ENCODE assay signal across 8 cellular contexts in genomic region chr1:211469938-211470529, GRCh38. TPM values are rescaled to one million over a fixed set of nuclear protein-coding genes. Genes with fewer than 3 reads are reported as not detected.
DNase-seq lines count a peak whose midpoint lies in the region; ATAC-seq, FAIRE-seq and TF ChIP-seq lines count a peak whose summit lies in the region.

No MANE protein-coding gene starts in this region.

- H3K27me3 ChIP-seq in MM.1S (replicated peaks; ENCODE audit: insufficient read depth, low read length) = no peaks in the 10 kb centered on the region
- H3K27me3 ChIP-seq in SK-N-SH (ENCODE audit: insufficient read depth) = 0 out of 2 replicates have a peak, but pooled peaks cover 8% of the 10 kb centered on the region
- no peaks in the 10 kb centered on the region; a peak in 1 of 5 replicates for H3K27me3 ChIP-seq in K562 (ENCODE audit: control insufficient read depth in 2 of 2, insufficient read depth in 2 of 2, low read length in 2 of 2)
- no peaks in the 10 kb centered on the region for H3K27me3 ChIP-seq in skeletal muscle tissue (ENCODE audit: control insufficient read depth in 3 of 3, insufficient read depth in 3 of 3, low read length in 3 of 3)

- TF ChIP-seq POLR2A in K562 (conservative IDR thresholded peaks at IDR 0.05) (no peak), GM18505 (IDR thresholded peaks at IDR 0.05; ENCODE audit: borderline replicate concordance, extremely low read depth, insufficient read depth, insufficient read length) (no peak)

- TF ChIP-seq RAD21 in SK-N-SH (IDR thresholded peaks at IDR 0.05; ENCODE audit: low read length) (peak; percentile 76), K562 (CRISPR knock-in tag; conservative IDR thresholded peaks at IDR 0.05 in 1 of 2, IDR thresholded peaks at IDR 0.05 in 1 of 2) (peak; percentile 44 to 80; a peak in 3 of 4 replicates)

- no peak overlapping the region for H3K27ac ChIP-seq in MM.1S (ENCODE audit: low read length)
- H3K27ac ChIP-seq in SK-N-SH (ENCODE audit: low read depth in 2 of 2, low read length in 1 of 2) = no peak overlapping the region
- H3K27ac ChIP-seq in K562 (ENCODE audit: extremely low read depth, low read depth, low read length) = no peak overlapping the region
- H3K27ac ChIP-seq in skeletal muscle tissue (ENCODE audit: low read depth, low read length) = no peak overlapping the region

- BruUV-seq in K562 (replicated peaks; lab: Mats Ljungman, UMichigan) = no TSS peak

- TF ChIP-seq EP300 in SK-N-SH (IDR thresholded peaks at IDR 0.05; ENCODE audit: borderline replicate concordance in 1 of 2, low read depth in 1 of 2, low read length in 1 of 2) (no peak), K562 (IDR thresholded peaks at IDR 0.05; ENCODE audit: low read length) (no peak)

- H4K20me1 ChIP-seq in MM.1S (ENCODE audit: insufficient read depth, low read length) (no peaks in the 10 kb centered on the region), SK-N-SH (ENCODE audit: insufficient read depth) (no peaks in the 10 kb centered on the region), K562 (replicated peaks; ENCODE audit: control insufficient read depth, insufficient read depth, low read length) (no peaks in the 10 kb centered on the region)

- peak; percentile 73 for TF ChIP-seq CTCF in GM10248 (IDR thresholded peaks at IDR 0.05; ENCODE audit: control extremely low read depth, extremely low read depth, low read depth, missing control alignments)
- peak; percentile 98 for TF ChIP-seq CTCF in MM.1S (IDR thresholded peaks at IDR 0.05; ENCODE audit: low read length)
- TF ChIP-seq CTCF in SK-N-SH (IDR thresholded peaks at IDR 0.05) = peak; percentile 90
- TF ChIP-seq CTCF in K562 (IDR thresholded peaks at IDR 0.05 in 2 of 3, conservative IDR thresholded peaks at IDR 0.05 in 1 of 3; ENCODE audit: insufficient read depth in 2 of 3, low read depth in 1 of 3, low read length in 3 of 3) = peak; percentile 89 to 97 (median 92)

- H3K9me3 ChIP-seq in MM.1S (replicated peaks; ENCODE audit: insufficient read depth, low read length) (no peaks in the 10 kb centered on the region), SK-N-SH (no peaks in the 10 kb centered on the region), K562 (replicated peaks; ENCODE audit: control insufficient read depth, insufficient read depth, low read depth, low read length) (no peaks in the 10 kb centered on the region), skeletal muscle tissue (ENCODE audit: control insufficient read depth in 3 of 3, low read length in 3 of 3) (no peaks in the 10 kb centered on the region)

- H3K9me1 ChIP-seq in K562 (ENCODE audit: control insufficient read depth, insufficient read depth, low read length) = no peaks in the 10 kb centered on the region

- POLR2A ChIA-PET in GM10248 (lab: Yijun Ruan, JAX) = no interaction called here
- POLR2A ChIA-PET in SK-N-SH (lab: Yijun Ruan, JAX) = interaction anchor here (1.0 kb wide), 1 partner anchor 43 kb away, joined by 3 read pairs; no protein-coding TSS in a partner anchor
- POLR2A ChIA-PET in K562 (lab: Yijun Ruan, JAX) = interaction anchor here (0.8 to 1.2 kb wide), 4 partner anchors 88 to 203 kb away, joined by 3 read pairs; no protein-coding TSS in a partner anchor

- H3K9me2 ChIP-seq in MM.1S (replicated peaks; ENCODE audit: insufficient read depth, low read length) (no peaks in the 10 kb centered on the region), SK-N-SH (no peaks in the 10 kb centered on the region)

- H3K4me1 ChIP-seq in MM.1S (ENCODE audit: low read length) (peaks cover 10% of the 10 kb centered on the region; the same call in 1 of the 2 replicates), SK-N-SH (ENCODE audit: control insufficient read depth in 1 of 2, insufficient read depth in 2 of 2, low read depth in 1 of 2, low read length in 1 of 2) (peaks cover 0 to 12% of the 10 kb centered on the region in 2 experiments; a peak in 2 of 4 replicates), K562 (replicated peaks in 1 of 2; ENCODE audit: control insufficient read depth in 2 of 2, insufficient read depth in 2 of 2, low read length in 2 of 2) (peaks cover 0 to 5% of the 10 kb centered on the region in 2 experiments; a peak in 2 of 5 replicates), skeletal muscle tissue (ENCODE audit: control insufficient read depth in 3 of 3, insufficient read depth in 3 of 3, low read length in 3 of 3) (peaks cover 9 to 10% (median 9%) of the 10 kb centered on the region in 3 donors)

- in situ Hi-C loops in K562 (cut with MboI) = loop anchor here (5.0 kb wide), 2 partner anchors 148 to 182 kb away; no protein-coding TSS in a partner anchor

- H3K36me3 ChIP-seq in MM.1S (replicated peaks; ENCODE audit: insufficient read depth, low read length) = no peaks in the 10 kb centered on the region
- no peaks in the 10 kb centered on the region for H3K36me3 ChIP-seq in SK-N-SH (replicated peaks in 1 of 2; ENCODE audit: control insufficient read depth in 1 of 2, insufficient read depth in 2 of 2, low read length in 1 of 2)
- no peaks in the 10 kb centered on the region for H3K36me3 ChIP-seq in K562 (ENCODE audit: control insufficient read depth, insufficient read depth, low read length)
- H3K36me3 ChIP-seq in skeletal muscle tissue (ENCODE audit: control insufficient read depth in 3 of 3, insufficient read depth in 3 of 3, low read length in 3 of 3) = no peaks in the 10 kb centered on the region

- intact Hi-C loops in K562 (cut with micrococcal nuclease) = loop anchor here (1.0 to 10.0 kb wide), 5 partner anchors 44 to 1025 kb away; partner anchors contain the start of gene KCNH1

- ATAC-seq in K562 (peak; percentile 99), GM18505 (IDR thresholded peaks at IDR 0.05; ENCODE audit: unreplicated experiment) (no peak)

- H3K4me2 ChIP-seq in MM.1S (ENCODE audit: low read depth, low read length) (peak overlapping the region; percentile 38), SK-N-SH (peak overlapping the region; percentile 16; the same call in 1 of the 2 replicates), K562 (ENCODE audit: insufficient read depth, low read length) (peak overlapping the region; percentile 51)

- WGBS in SK-N-SH (ENCODE audit: low lambda C conversion rate) = 19% methylated on average over 8 of the region's 13 CpGs
- 1% methylated on average over 13 of the region's 13 CpGs for WGBS in K562 (ENCODE audit: insufficient coverage, low coverage, missing lambda C conversion rate)

- peak; percentile 89 for FAIRE-seq in K562 (lab: Jason Lieb, UNC)

- H3K4me3 ChIP-seq in MM.1S (ENCODE audit: low read length) (peak overlapping the region; percentile 10), SK-N-SH (ENCODE audit: low read depth in 2 of 2, low read length in 1 of 2) (peak overlapping the region in 1 of 2 experiments; percentile 22; a peak in 1 of 4 replicates), K562 (no peak overlapping the region), skeletal muscle tissue (ENCODE audit: low read length in 3 of 3) (peak overlapping the region in 2 of 3 donors; percentile 9 to 41)

- H2AFZ ChIP-seq in MM.1S (ENCODE audit: low read length) (peak overlapping the region; percentile 62), SK-N-SH (ENCODE audit: low read depth) (no peak overlapping the region; the same call in 1 of the 2 replicates), K562 (ENCODE audit: low read depth, low read length) (peak overlapping the region; percentile 69)

- H3K79me2 ChIP-seq in MM.1S (ENCODE audit: low read length) (no peaks in the 10 kb centered on the region), SK-N-SH (ENCODE audit: insufficient read depth) (no peaks in the 10 kb centered on the region), K562 (ENCODE audit: control insufficient read depth, insufficient read depth, low read length) (no peaks in the 10 kb centered on the region)

- CTCF ChIA-PET in GM10248 (lab: Yijun Ruan, JAX) = interaction anchor here (0.8 to 4.3 kb wide), 25 partner anchors 8 to 884 kb away, joined by 3 to 56 read pairs (median 5); no protein-coding TSS in a partner anchor
- CTCF ChIA-PET in SK-N-SH (lab: Yijun Ruan, JAX) = interaction anchor here (0.6 to 6.1 kb wide), 52 partner anchors 13 to 1109 kb away, joined by 3 to 181 read pairs (median 5); partner anchors contain the start of genes RD3 and TRAF5
- CTCF ChIA-PET in K562 (lab: Yijun Ruan, JAX; ENCODE audit: low intra/inter-chr PET ratio) = interaction anchor here (2.1 kb wide), 1 partner anchor 185 kb away, joined by 15 read pairs; no protein-coding TSS in a partner anchor

- H3K9ac ChIP-seq in MM.1S (ENCODE audit: low read length) = no peak overlapping the region
- H3K9ac ChIP-seq in SK-N-SH = no peak overlapping the region
- H3K9ac ChIP-seq in K562 (ENCODE audit: insufficient read depth in 1 of 2, low read depth in 2 of 2, low read length in 2 of 2) = peak overlapping the region in 1 of 2 experiments; percentile 26; a peak in 1 of 4 replicates
- no peak overlapping the region for H3K9ac ChIP-seq in skeletal muscle tissue (ENCODE audit: low read depth in 1 of 3, low read length in 3 of 3)

- H3F3A ChIP-seq in MM.1S (ENCODE audit: insufficient read depth, low read length) (0 out of 2 replicates have a peak, but pooled peaks cover 2% of the 10 kb centered on the region), SK-N-SH (replicated peaks; ENCODE audit: insufficient read depth) (no peaks in the 10 kb centered on the region)

- DNase-seq in GM10248 (ENCODE audit: extremely low spot score) = peak; percentile 53
- DNase-seq in MM.1S = peak; percentile 80
- peak; percentile 83 for DNase-seq in SK-N-SH
- DNase-seq in K562 (ENCODE audit: extremely low read depth in 1 of 4, low spot score in 3 of 4) = peak; percentile 75 to 88 (median 78)
- DNase-seq in iPS-NIHi11 (ENCODE audit: low spot score) = peak; percentile 86
- no peak for DNase-seq in KG1 (lab: John Stamatoyannopoulos, UW)

RNA-seq across cellular contexts. Expression of gene RD3, which starts 21.9 kb away (rescaled TPM):
- polyA plus RNA-seq in SK-N-SH (2012; rRNA removed) = 0.08 and 0.24 TPM in 2 replicates
- polyA plus RNA-seq in SK-N-SH (2012; cell fraction: cytosol; rRNA removed) = 0.17 and 0.45 TPM in 2 replicates
- 0.17 and 0.33 TPM in 2 replicates for polyA plus RNA-seq in SK-N-SH (2012; cell fraction: nucleus; rRNA removed)
- not detected in 2 replicates for total RNA-seq in K562 (2011; cell fraction: chromatin; rRNA removed; ENCODE audit: low replicate concordance)
- not detected in 2 replicates for total RNA-seq in K562 (2011; cell fraction: nucleolus; rRNA removed)
- not detected in 2 replicates for total RNA-seq in K562 (2011; cell fraction: nucleoplasm; rRNA removed)
- not detected in 2 replicates for total RNA-seq in K562 (2014; rRNA removed)
- total RNA-seq in K562 (2014; rRNA removed; fragmentation: Illumina TruSeq; extraction: Trizol) = not detected in 2 replicates
- total RNA-seq in K562 (2015; rRNA removed; fragmentation: Illumina TruSeq; extraction: Trizol) = not detected in 2 replicates
- total RNA-seq in K562 (2021) = not detected in 2 replicates
- polyA plus RNA-seq in K562 (2011; rRNA removed) = not detected in 2 replicates
- not detected in 2 replicates for polyA plus RNA-seq in K562 (2011; cell fraction: cytosol; rRNA removed)
- not detected in 2 replicates for polyA plus RNA-seq in K562 (2011; cell fraction: nucleus; rRNA removed)
- polyA plus RNA-seq in K562 (2012) = not detected in 2 replicates
- polyA plus RNA-seq in K562 (2014; fragmentation: Illumina TruSeq; extraction: Trizol) = not detected in 2 replicates
- polyA plus RNA-seq in K562 (2014; fragmentation: Nextera tagmentation; extraction: Ambion mirVana) = not detected
- polyA plus RNA-seq in K562 (2014; rRNA removed) = not detected in 2 replicates
- not detected in 2 replicates for polyA minus RNA-seq in K562 (2011; rRNA and poly(A)+ RNA removed)
- not detected in 2 replicates for polyA minus RNA-seq in K562 (2011; cell fraction: cytosol; rRNA and poly(A)+ RNA removed)
- not detected in 2 replicates for polyA minus RNA-seq in K562 (2011; cell fraction: nucleus; rRNA and poly(A)+ RNA removed)
- total RNA-seq in skeletal muscle tissue = under 0.01 TPM
